8 cellular contexts compared by ENCODE assay signal in the genomic region with DNA sequence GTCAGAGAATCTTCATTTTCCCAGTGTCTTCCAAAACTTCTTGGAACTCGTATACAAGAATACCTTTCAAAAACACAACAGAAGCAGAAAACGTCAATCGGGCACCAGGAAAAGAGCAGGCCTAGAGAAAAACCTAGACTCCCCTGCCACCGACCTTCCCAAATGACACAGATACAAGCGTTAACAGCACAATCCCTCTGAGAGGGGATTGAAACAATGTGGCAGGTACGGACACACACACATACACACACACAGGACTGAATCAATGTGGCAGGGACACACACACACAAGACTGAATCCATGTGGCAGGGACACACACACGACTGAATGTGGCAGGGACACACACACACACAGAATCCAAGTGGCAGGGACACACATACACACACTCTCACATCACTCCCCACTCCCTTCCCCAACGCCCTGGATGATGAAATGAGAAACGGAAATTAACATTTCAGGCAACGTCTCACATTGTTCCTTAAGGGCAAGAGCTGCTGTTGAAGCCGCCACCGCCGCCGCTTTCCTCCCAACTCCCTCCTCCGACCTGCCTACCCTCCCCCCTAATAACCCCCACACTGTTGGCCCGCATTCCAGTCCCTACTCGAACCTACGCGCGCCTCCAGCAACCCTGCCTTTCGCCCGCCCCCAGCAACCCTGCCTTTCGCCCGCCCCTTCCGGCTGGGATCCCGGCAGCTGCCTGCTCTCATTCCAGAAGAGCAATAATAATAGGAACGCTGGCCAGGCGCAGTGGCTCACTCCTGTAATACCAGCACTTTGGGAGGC.
A peak's percentile ranks its signal among the peaks of the same experiment; 100 is the strongest.
DNase-seq lines count a peak whose midpoint lies in the region; ATAC-seq and TF ChIP-seq lines count a peak whose summit lies in the region.

No MANE protein-coding gene starts in this region.

- peak overlapping the region; percentile 84 for H3K4me3 Mint-ChIP-seq in activated naive CD8-positive, alpha-beta T cell treated with anti-CD3 and anti-CD28 coated beads, Interleukin-2, amount 50 U/mL, for 24 hours

- no peaks in the 10 kb centered on the region for H3K36me3 Mint-ChIP-seq in activated naive CD8-positive, alpha-beta T cell treated with anti-CD3 and anti-CD28 coated beads, Interleukin-2, amount 50 U/mL, for 24 hours (ENCODE audit: low read depth)

- no peaks in the 10 kb centered on the region for H3K9me3 Mint-ChIP-seq in activated naive CD8-positive, alpha-beta T cell treated with anti-CD3 and anti-CD28 coated beads, Interleukin-2, amount 50 U/mL, for 24 hours

- TF ChIP-seq CTCF in AG04449 (IDR thresholded peaks at IDR 0.05; ENCODE audit: insufficient read depth, low read length, missing control alignments), result no peak

- peak overlapping the region; percentile 62 for H3K4me3 ChIP-seq in AG04449 (ENCODE audit: low read depth, low read length)

- H3K4me1 Mint-ChIP-seq in activated naive CD8-positive, alpha-beta T cell treated with anti-CD3 and anti-CD28 coated beads, Interleukin-2, amount 50 U/mL, for 24 hours, result peaks cover 17% of the 10 kb centered on the region

- DNase-seq in AG04449 (ENCODE audit: low read depth, low spot score) (peak; percentile 9), HT1080 (ENCODE audit: low read depth) (peak; percentile 71), medulla oblongata (ENCODE audit: extremely low spot score) (peak; percentile 62), HuH-7.5 (ENCODE audit: low spot score) (no peak), NCI-H1417 (lab: John Stamatoyannopoulos, UW) (no peak)
- DNase-seq in activated naive CD8-positive, alpha-beta T cell treated with anti-CD3 and anti-CD28 coated beads, Interleukin-2, amount 50 U/mL, for 24 hours, result peak; percentile 55

- no peaks in the 10 kb centered on the region for H3K27me3 Mint-ChIP-seq in activated naive CD8-positive, alpha-beta T cell treated with anti-CD3 and anti-CD28 coated beads, Interleukin-2, amount 50 U/mL, for 24 hours

- ATAC-seq in activated naive CD8-positive, alpha-beta T cell treated with anti-CD3 and anti-CD28 coated beads, Interleukin-2, amount 50 U/mL, for 24 hours, result peak; percentile 29
- no peak for ATAC-seq in HG02885 (IDR thresholded peaks at IDR 0.05; ENCODE audit: poor library complexity, unreplicated experiment)
- ATAC-seq in GM21528 (IDR thresholded peaks at IDR 0.05; ENCODE audit: low FRiP score, unreplicated experiment), result no peak

- POLR2A ChIA-PET in AG04449 (lab: Yijun Ruan, JAX), result no interaction called here

- peak overlapping the region; percentile 81 for H3K27ac Mint-ChIP-seq in activated naive CD8-positive, alpha-beta T cell treated with anti-CD3 and anti-CD28 coated beads, Interleukin-2, amount 50 U/mL, for 24 hours

- CTCF ChIA-PET in AG04449 (lab: Yijun Ruan, JAX), result no interaction called here

Comparison
In these comparisons a context has a peak if more than half of its experiments do, and no peak if none do; other contexts are left out.
1. DNase-seq: peak in AG04449 (single experiment), HT1080 (single experiment), activated naive CD8-positive, alpha-beta T cell treated with anti-CD3 and anti-CD28 coated beads, Interleukin-2, amount 50 U/mL, for 24 hours (single experiment) and medulla oblongata (single experiment); none in HuH-7.5 (single experiment) and NCI-H1417 (0 of 3).